In genomic region chr10:131089861-131090260, GRCh38 we compare ENCODE assay signal across 23 cellular contexts.
"Had no signal": no experiment of that assay in that cellular context is flagged by ENCODE, and none has a peak within 500 bp of the region (broad histone marks: within the 10 kb centered on the region; RNA-seq: fewer than 3 reads in every experiment).

No MANE protein-coding gene starts in this region.

- H2AFZ ChIP-seq: hepatocyte had no signal

- H3K27me3 Mint-ChIP-seq: stimulated activated naive CD8-positive, alpha-beta T cell treated with anti-CD3 and anti-CD28 coated beads, Interleukin-15, amount 100 ng/mL, for 72 hours had no signal

- ATAC-seq: left colon; left lung; naive thymus-derived CD8-positive, alpha-beta T cell; right cardiac atrium; sciatic nerve; stimulated activated effector memory CD8-positive, alpha-beta T cell treated with anti-CD3 and anti-CD28 coated beads, Interleukin-12 subunit alpha, Interleukin-12 subunit beta, amount 100 ng/mL, for 72 hours; stimulated activated naive CD8-positive, alpha-beta T cell treated with anti-CD3 and anti-CD28 coated beads, Interleukin-15, amount 100 ng/mL, for 72 hours had no signal

- H3K36me3 Mint-ChIP-seq: naive thymus-derived CD8-positive, alpha-beta T cell had no signal

- H3K27ac ChIP-seq: hepatocyte, left lung, lower lobe of right lung, neutrophil, ovary, skin epidermis, tibial nerve, upper lobe of left lung, vagina had no signal

- H3K4me1 Mint-ChIP-seq: stimulated activated effector memory CD8-positive, alpha-beta T cell treated with anti-CD3 and anti-CD28 coated beads, Interleukin-12 subunit alpha, Interleukin-12 subunit beta, amount 100 ng/mL, for 72 hours had no signal

- DNase-seq: left colon; lower lobe of right lung; mammary epithelial cell; mesenchymal stem cell; occipital lobe; right cardiac atrium; stimulated activated CD4-positive, alpha-beta T cell treated with anti-CD3 and anti-CD28 coated beads, Interleukin-4, amount 100 ng/mL, for 24 hours; stimulated activated naive CD4-positive, alpha-beta T cell treated with Interleukin-2 at 50 U/mL for 16 hours; stimulated activated naive CD8-positive, alpha-beta T cell treated with anti-CD3 and anti-CD28 coated beads, Interleukin-15, amount 100 ng/mL, for 72 hours; substantia nigra; upper lobe of left lung had no signal

- H3K4me2 ChIP-seq: hepatocyte had no signal

- H3K9me3 Mint-ChIP-seq: nephron; neural crest cell; stimulated activated effector memory CD8-positive, alpha-beta T cell treated with anti-CD3 and anti-CD28 coated beads, Interleukin-12 subunit alpha, Interleukin-12 subunit beta, amount 100 ng/mL, for 72 hours had no signal

- H3K4me3 ChIP-seq: hepatocyte, left lung, lower lobe of right lung, ovary, skin epidermis, tibial nerve, upper lobe of left lung, vagina had no signal

- H3K27me3 ChIP-seq: hepatocyte, neutrophil, ovary, tibial nerve, upper lobe of left lung, vagina had no signal

- H3K27ac Mint-ChIP-seq: nephron; stimulated activated effector memory CD8-positive, alpha-beta T cell treated with anti-CD3 and anti-CD28 coated beads, Interleukin-12 subunit alpha, Interleukin-12 subunit beta, amount 100 ng/mL, for 72 hours; stimulated activated naive CD8-positive, alpha-beta T cell treated with anti-CD3 and anti-CD28 coated beads, Interleukin-15, amount 100 ng/mL, for 72 hours had no signal

- H3K4me1 ChIP-seq: left lung, lower lobe of right lung had no signal

- H3K4me3 Mint-ChIP-seq: nephron; neural crest cell; stimulated activated effector memory CD8-positive, alpha-beta T cell treated with anti-CD3 and anti-CD28 coated beads, Interleukin-12 subunit alpha, Interleukin-12 subunit beta, amount 100 ng/mL, for 72 hours; stimulated activated naive CD8-positive, alpha-beta T cell treated with anti-CD3 and anti-CD28 coated beads, Interleukin-15, amount 100 ng/mL, for 72 hours had no signal

- H3K36me3 ChIP-seq: left lung, lower lobe of right lung, neutrophil, ovary, tibial nerve, upper lobe of left lung, vagina had no signal

- H3K9me3 ChIP-seq: left lung, lower lobe of right lung, neutrophil, ovary, upper lobe of left lung, vagina had no signal
